8 cellular contexts compared by ENCODE assay signal in the genomic region with DNA sequence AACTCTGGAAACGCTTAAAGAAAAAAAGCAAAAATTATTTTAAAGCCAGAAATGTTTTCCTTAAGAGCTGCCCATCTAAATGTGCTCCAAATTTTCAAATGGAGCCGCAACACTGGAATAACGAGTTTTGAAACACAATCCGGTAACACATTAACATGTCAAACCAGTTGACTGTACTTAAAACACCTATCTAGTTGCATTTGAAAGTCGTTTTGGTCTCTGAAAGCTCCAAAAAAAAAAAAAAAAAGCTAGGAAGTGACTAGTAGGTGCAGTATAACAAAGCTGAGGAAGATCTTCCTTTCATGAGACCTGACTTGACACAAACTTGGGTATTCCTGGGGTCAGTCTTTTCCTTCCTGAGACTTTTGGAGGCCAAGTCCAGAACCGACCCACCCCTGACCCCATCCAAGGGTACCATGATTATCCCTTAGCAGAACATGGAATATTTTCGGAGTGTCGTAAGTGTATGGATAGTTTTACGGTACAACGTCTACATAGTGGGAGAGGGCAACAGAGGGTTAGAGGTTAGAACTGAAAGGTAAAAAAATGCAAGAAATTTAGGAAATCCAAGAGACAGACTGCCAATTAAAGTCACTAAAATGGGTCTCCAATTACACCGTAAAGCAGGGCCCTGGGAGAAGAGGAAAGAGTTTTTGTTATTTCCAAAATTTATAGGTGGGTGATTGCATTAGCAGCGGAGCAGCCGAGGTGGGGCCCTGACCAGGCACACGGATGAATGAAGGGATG. TPM values are rescaled to one million over a fixed set of nuclear protein-coding genes. Genes with fewer than 3 reads are reported as not detected.
DNase-seq lines count a peak whose midpoint lies in the region; ATAC-seq and TF ChIP-seq lines count a peak whose summit lies in the region.

No MANE protein-coding gene starts in this region.

- peaks cover 16% of the 10 kb centered on the region for H3K4me1 Mint-ChIP-seq in chondrocyte (ENCODE audit: low read depth)

- H3K4me3 ChIP-seq in iPS-18a (ENCODE audit: low read length), result peak overlapping the region; percentile 97
- H3K4me3 ChIP-seq in thyroid gland (replicated peaks in 1 of 3), result peak overlapping the region; percentile 76 to 99 (median 98)

- H3K9ac ChIP-seq in iPS-18a (ENCODE audit: low read length), result peak overlapping the region; percentile 94

- WGBS in thyroid gland, 2 donors, result 15 to 17% methylated on average over 14 of the region's 14 CpGs

- no peaks in the 10 kb centered on the region for H3K27me3 ChIP-seq in iPS-18a (ENCODE audit: control insufficient read depth, insufficient read depth, low read length)
- H3K27me3 ChIP-seq in thyroid gland, result no peaks in the 10 kb centered on the region

- ATAC-seq in GM18511 (IDR thresholded peaks at IDR 0.05; ENCODE audit: unreplicated experiment), result peak; percentile 5
- peak; percentile 1 for ATAC-seq in HG02852 (IDR thresholded peaks at IDR 0.05; ENCODE audit: unreplicated experiment)

- DNase-seq in SK-MEL-5 (ENCODE audit: low read depth, low spot score) (peak; percentile 30), thyroid gland (no peak), chondrocyte (ENCODE audit: low spot score) (no peak), amniotic stem cell (lab: John Stamatoyannopoulos, UW) (no peak), NCI-H187 treated with DMSO at 0.1 percent for 48 hours (lab: John Stamatoyannopoulos, UW) (no peak)

- no peaks in the 10 kb centered on the region for H3K27me3 Mint-ChIP-seq in chondrocyte (ENCODE audit: low read depth)

- no peak for TF ChIP-seq POLR2A in thyroid gland (IDR thresholded peaks at IDR 0.05)

- H3K4me3 Mint-ChIP-seq in chondrocyte (ENCODE audit: unreplicated experiment), result no peak overlapping the region

- TF ChIP-seq CTCF in thyroid gland (IDR thresholded peaks at IDR 0.05) (no peak), chondrocyte (IDR thresholded peaks at IDR 0.05) (no peak)

- H3K9me3 Mint-ChIP-seq in chondrocyte (ENCODE audit: low read depth), result no peaks in the 10 kb centered on the region

- H3K4me1 ChIP-seq in iPS-18a (ENCODE audit: control insufficient read depth, low read depth, low read length), result peaks cover 12% of the 10 kb centered on the region
- H3K4me1 ChIP-seq in thyroid gland, result peaks cover 0 to 6% of the 10 kb centered on the region in 2 donors

- intact Hi-C loops in thyroid gland (cut with DNase I), result no loop called here

- H3K36me3 Mint-ChIP-seq in chondrocyte (ENCODE audit: low read depth), result peaks cover 2% of the 10 kb centered on the region

- H3K27ac ChIP-seq in iPS-18a (ENCODE audit: low read length) (peak overlapping the region; percentile 15), thyroid gland (peak overlapping the region; percentile 91 to 99 (median 98))

- no peak overlapping the region for H3K27ac Mint-ChIP-seq in chondrocyte (ENCODE audit: unreplicated experiment)

- H3K9me3 ChIP-seq in iPS-18a (ENCODE audit: control insufficient read depth, low read depth, low read length) (no peaks in the 10 kb centered on the region), thyroid gland (no peaks in the 10 kb centered on the region)

- H3K36me3 ChIP-seq in iPS-18a (ENCODE audit: control insufficient read depth, low read depth, low read length), result peaks cover 11% of the 10 kb centered on the region
- no peaks in the 10 kb centered on the region for H3K36me3 ChIP-seq in thyroid gland

- in situ Hi-C loops in SK-MEL-5 (cut with HindIII; ENCODE audit: low pct_unique_long_range_greater_than_20kb, low sequenced_read_pairs), result no loop called here

RNA-seq across cellular contexts. Expression of gene CETN3, which starts 0.8 kb away (rescaled TPM):
- total RNA-seq in SK-MEL-5 (2014; rRNA removed; shearing (Covaris generic)), result 48.5 and 50.5 TPM in 2 replicates
- polyA plus RNA-seq in SK-MEL-5 (2015; cell fraction: cytosol; rRNA removed), result 19.9 and 23.7 TPM in 2 replicates
- polyA plus RNA-seq in SK-MEL-5 (2015; cell fraction: nucleus; rRNA removed), result 21.0 and 23.5 TPM in 2 replicates
- 10 to 100 TPM in 3 of 4 donors, 1 to 10 TPM in 1; 8.4 to 17.3 (median 13.4) TPM for total RNA-seq in thyroid gland
- total RNA-seq in chondrocyte, result 13.6 to 20.3 TPM (median 13.9 TPM) in 3 replicates
